ENCODE assay signal across 9 cellular contexts in the genomic region with DNA sequence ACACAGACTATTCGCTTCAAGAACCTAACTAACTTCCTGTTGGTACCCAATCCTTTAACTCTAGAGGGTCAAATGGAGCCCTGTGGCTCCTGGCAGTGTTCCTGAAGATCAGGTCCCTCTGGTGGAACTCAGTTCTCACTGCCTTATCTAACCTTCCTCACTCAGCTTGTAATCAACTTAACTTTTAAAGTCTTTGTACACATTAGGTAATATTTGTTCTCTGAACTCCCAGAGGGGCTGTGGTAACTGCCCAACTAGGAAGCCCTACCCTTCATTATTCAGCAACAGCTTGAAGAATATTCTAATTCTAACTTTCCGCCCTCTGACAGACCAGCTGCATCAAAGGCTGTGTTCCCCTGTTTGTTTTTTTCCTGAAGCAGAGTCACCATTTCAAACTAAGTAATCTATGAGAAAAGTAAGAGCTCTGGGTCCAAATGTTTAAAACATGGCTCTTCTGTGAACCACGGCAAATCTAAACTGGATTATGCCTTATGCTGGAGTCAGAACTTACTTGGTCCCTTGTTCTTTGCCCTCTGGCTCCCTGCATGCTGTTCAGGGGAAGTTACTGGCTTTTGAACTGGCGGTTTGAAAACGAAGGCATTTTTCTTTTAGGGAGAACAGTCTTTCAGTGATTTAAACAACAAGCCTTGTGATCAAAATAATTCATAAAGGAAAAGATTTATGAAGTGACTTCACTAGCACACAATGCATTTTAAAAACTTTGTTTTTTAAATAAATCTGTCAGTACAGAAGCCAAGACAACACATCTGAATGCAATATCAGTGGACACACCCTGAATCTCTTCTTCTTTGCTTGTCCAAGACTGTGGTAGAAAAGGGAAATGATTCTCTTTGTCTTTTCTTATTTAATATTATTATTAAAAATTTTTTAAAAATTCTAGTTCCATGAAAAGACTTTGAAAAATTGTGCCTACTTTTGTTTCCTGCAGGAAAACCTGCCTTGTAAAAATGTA.
DNase-seq lines count a peak whose midpoint lies in the region; ATAC-seq and TF ChIP-seq lines count a peak whose summit lies in the region.
"Had no signal": no experiment of that assay in that cellular context is flagged by ENCODE, and none has a peak within 500 bp of the region (broad histone marks: within the 10 kb centered on the region; RNA-seq: fewer than 3 reads in every experiment).

No MANE protein-coding gene starts in this region.

- H3K9me3 ChIP-seq in adipocyte (ENCODE audit: control insufficient read depth, low read length) (no peaks in the 10 kb centered on the region), left ventricle myocardium inferior (replicated peaks) (peaks cover 10% of the 10 kb centered on the region)
- H3K9me3 ChIP-seq: HAP-1 had no signal

- H3K4me1 Mint-ChIP-seq in progenitor cell of endocrine pancreas (ENCODE audit: low read depth), result peaks cover 13% of the 10 kb centered on the region
- H3K4me1 Mint-ChIP-seq in effector memory CD8-positive, alpha-beta T cell (ENCODE audit: low read depth in 2 of 2), result peaks cover 0 to 4% of the 10 kb centered on the region in 2 donors

- peak overlapping the region; percentile 76 for H3K4me3 ChIP-seq in adipocyte (ENCODE audit: low read length)
- H3K4me3 ChIP-seq in left ventricle myocardium inferior, result peak overlapping the region; percentile 26
- H3K4me3 ChIP-seq: HAP-1 had no signal

- H3K27ac ChIP-seq in left ventricle myocardium inferior (replicated peaks), result peak overlapping the region; percentile 90

- no peaks in the 10 kb centered on the region for H3K36me3 ChIP-seq in adipocyte (ENCODE audit: control insufficient read depth, insufficient read depth, low read length, severe bottlenecking)
- H3K36me3 ChIP-seq in left ventricle myocardium inferior, result no peaks in the 10 kb centered on the region
- H3K36me3 ChIP-seq: HAP-1 had no signal

- H3K36me3 Mint-ChIP-seq in progenitor cell of endocrine pancreas (ENCODE audit: insufficient read depth), result peaks cover 1% of the 10 kb centered on the region
- H3K36me3 Mint-ChIP-seq in effector memory CD8-positive, alpha-beta T cell (ENCODE audit: insufficient read depth), result peaks cover 6% of the 10 kb centered on the region

- no peaks in the 10 kb centered on the region for H3K27me3 ChIP-seq in adipocyte (replicated peaks; ENCODE audit: control insufficient read depth, insufficient read depth, low read length)
- no peaks in the 10 kb centered on the region for H3K27me3 ChIP-seq in left ventricle myocardium inferior (ENCODE audit: low read depth)

- H3K9ac ChIP-seq in adipocyte (ENCODE audit: low read length), result peak overlapping the region; percentile 78

- peak; percentile 46 for TF ChIP-seq CTCF in left ventricle myocardium inferior (IDR thresholded peaks at IDR 0.05; ENCODE audit: borderline replicate concordance)
- TF ChIP-seq CTCF in progenitor cell of endocrine pancreas (IDR thresholded peaks at IDR 0.05; ENCODE audit: unreplicated experiment), result no peak

- H3K4me1 ChIP-seq in adipocyte (ENCODE audit: control insufficient read depth, insufficient read depth, low read length), result peaks cover 20% of the 10 kb centered on the region
- H3K4me1 ChIP-seq in left ventricle myocardium inferior, result peaks cover 30% of the 10 kb centered on the region

- H3K27ac Mint-ChIP-seq in progenitor cell of endocrine pancreas, result peak overlapping the region; percentile 64
- H3K27ac Mint-ChIP-seq in effector memory CD8-positive, alpha-beta T cell, result no peak overlapping the region

- intact Hi-C loops in left ventricle myocardium inferior (cut with micrococcal nuclease), result no loop called here

- peak; percentile 18 for DNase-seq in AG20443 (ENCODE audit: low spot score)
- peak; percentile 31 for DNase-seq in adipocyte (ENCODE audit: low read depth)
- DNase-seq in left ventricle myocardium inferior, result no peak
- DNase-seq in progenitor cell of endocrine pancreas (ENCODE audit: low spot score, unreplicated experiment), result no peak
- no peak for DNase-seq in effector memory CD8-positive, alpha-beta T cell
- no peak for DNase-seq in SHP77 treated with DMSO at 0.1 percent for 48 hours (lab: John Stamatoyannopoulos, UW)

- no peak overlapping the region for H3K4me3 Mint-ChIP-seq in progenitor cell of endocrine pancreas (ENCODE audit: low read depth)
- H3K4me3 Mint-ChIP-seq in effector memory CD8-positive, alpha-beta T cell, result no peak overlapping the region

- no peaks in the 10 kb centered on the region for H3K27me3 Mint-ChIP-seq in progenitor cell of endocrine pancreas
- no peaks in the 10 kb centered on the region for H3K27me3 Mint-ChIP-seq in effector memory CD8-positive, alpha-beta T cell

- H3K9me3 Mint-ChIP-seq in progenitor cell of endocrine pancreas (ENCODE audit: low read depth), result peaks cover 8% of the 10 kb centered on the region
- peaks cover 0 to 5% of the 10 kb centered on the region in 2 donors for H3K9me3 Mint-ChIP-seq in effector memory CD8-positive, alpha-beta T cell

- no peak for ATAC-seq in effector memory CD8-positive, alpha-beta T cell (replicated peaks)
- ATAC-seq in GM21447 (IDR thresholded peaks at IDR 0.05; ENCODE audit: unreplicated experiment) (no peak), GM18519 (IDR thresholded peaks at IDR 0.05; ENCODE audit: low FRiP score, unreplicated experiment) (no peak)

Comparison
In these comparisons a context has a peak if more than half of its experiments do, and no peak if none do; other contexts are left out.
1. DNase-seq: peak in AG20443 (single experiment) and adipocyte (single experiment); none in left ventricle myocardium inferior (single experiment), progenitor cell of endocrine pancreas (single experiment), effector memory CD8-positive, alpha-beta T cell (0 of 3) and SHP77 treated with DMSO at 0.1 percent for 48 hours (single experiment).